ENCODE assay signal across 9 cellular contexts in genomic region chr6:35096129-35096852, GRCh38. TPM values are rescaled to one million over a fixed set of nuclear protein-coding genes. Genes with fewer than 3 reads are reported as not detected.
DNase-seq lines count a peak whose midpoint lies in the region; FAIRE-seq and TF ChIP-seq lines count a peak whose summit lies in the region.
"Had no signal": no experiment of that assay in that cellular context is flagged by ENCODE, and none has a peak within 500 bp of the region (broad histone marks: within the 10 kb centered on the region; RNA-seq: fewer than 3 reads in every experiment).

No MANE protein-coding gene starts in this region.

- H3K27ac Mint-ChIP-seq in astrocyte (ENCODE audit: unreplicated experiment) = peak overlapping the region; percentile 78

- no peaks in the 10 kb centered on the region for H3K27me3 Mint-ChIP-seq in astrocyte (ENCODE audit: low read depth, unreplicated experiment)
- H3K27me3 Mint-ChIP-seq: naive B cell had no signal

- CTCF ChIA-PET in GM10248 (lab: Yijun Ruan, JAX) = no interaction called here

- TF ChIP-seq CTCF in astrocyte (IDR thresholded peaks at IDR 0.05; ENCODE audit: insufficient read depth, low read depth, low read length) (no peak), GM10248 (IDR thresholded peaks at IDR 0.05; ENCODE audit: control extremely low read depth, extremely low read depth, low read depth, missing control alignments) (no peak)

- peak overlapping the region; percentile 22 for H3K4me3 Mint-ChIP-seq in astrocyte (ENCODE audit: unreplicated experiment)
- H3K4me3 Mint-ChIP-seq: naive B cell had no signal

- H3K9me3 ChIP-seq in astrocyte (ENCODE audit: insufficient read depth, low read depth, low read length) = no peaks in the 10 kb centered on the region

- no peaks in the 10 kb centered on the region for H3K79me2 ChIP-seq in astrocyte (ENCODE audit: insufficient read depth, low read length)

- peak overlapping the region; percentile 36 for H3K4me2 ChIP-seq in astrocyte (ENCODE audit: low read length)

- H4K20me1 ChIP-seq in astrocyte (ENCODE audit: insufficient read depth, low read length) = no peaks in the 10 kb centered on the region

- no peak overlapping the region for H2AFZ ChIP-seq in astrocyte (ENCODE audit: low read depth, low read length)

- DNase-seq in AG08395 (ENCODE audit: low spot score) (peak; percentile 82), LHCN-M2 (ENCODE audit: low read depth) (peak; percentile 88), astrocyte (ENCODE audit: low read depth) (peak; percentile 91), islet precursor cell (peak; percentile 46), GM10248 (ENCODE audit: extremely low spot score) (no peak), NCI-H526 (lab: John Stamatoyannopoulos, UW) (no peak)
- no peak for DNase-seq in stimulated activated CD4-positive, alpha-beta T cell treated with anti-CD3 and anti-CD28 coated beads, Interleukin-4, amount 100 ng/mL, for 1 hour
- no peak for DNase-seq in activated CD4-positive, alpha-beta T cell treated with anti-CD3 and anti-CD28 coated beads, Interleukin-2, amount 50 U/mL, for 4 hours
- DNase-seq: naive B cell had no signal

- H3K4me1 Mint-ChIP-seq in astrocyte (ENCODE audit: low read depth, unreplicated experiment) = peaks cover 39% of the 10 kb centered on the region
- H3K4me1 Mint-ChIP-seq: naive B cell had no signal

- H3K27ac ChIP-seq in astrocyte (ENCODE audit: low read depth, low read length) = peak overlapping the region; percentile 26

- peak; percentile 39 for FAIRE-seq in astrocyte (lab: Jason Lieb, UNC)

- POLR2A ChIA-PET in GM10248 (lab: Yijun Ruan, JAX) = no interaction called here

- H3K36me3 ChIP-seq in astrocyte (ENCODE audit: insufficient read depth, low read length) = no peaks in the 10 kb centered on the region

- no peak overlapping the region for H3K4me3 ChIP-seq in astrocyte (ENCODE audit: insufficient read depth, low read depth, low read length)

- no peaks in the 10 kb centered on the region for H3K36me3 Mint-ChIP-seq in astrocyte (ENCODE audit: low read depth, unreplicated experiment)
- H3K36me3 Mint-ChIP-seq: naive B cell had no signal

- H3K9ac ChIP-seq in astrocyte (ENCODE audit: low read length) = no peak overlapping the region

- H3K27me3 ChIP-seq in astrocyte (ENCODE audit: insufficient read depth, low read length) = no peaks in the 10 kb centered on the region

- H3K4me1 ChIP-seq in astrocyte (ENCODE audit: insufficient read depth, low read length) = peaks cover 28% of the 10 kb centered on the region

- no peaks in the 10 kb centered on the region for H3K9me3 Mint-ChIP-seq in astrocyte (ENCODE audit: unreplicated experiment)
- H3K9me3 Mint-ChIP-seq: naive B cell had no signal

RNA-seq across cellular contexts. Expression of gene TCP11, which starts 44.8 kb away (rescaled TPM):
- 0.23 and 0.32 TPM in 2 replicates for total RNA-seq in LHCN-M2 (2014; rRNA removed)
- polyA plus RNA-seq in LHCN-M2 (2012) = not detected
- not detected in 2 replicates for total RNA-seq in astrocyte

Comparison
In these comparisons a context has a peak if more than half of its experiments do, and no peak if none do; other contexts are left out.
1. DNase-seq: peak in AG08395 (single experiment), LHCN-M2 (single experiment), astrocyte (single experiment) and islet precursor cell (single experiment); none in stimulated activated CD4-positive, alpha-beta T cell treated with anti-CD3 and anti-CD28 coated beads, Interleukin-4, amount 100 ng/mL, for 1 hour (single experiment), GM10248 (single experiment), activated CD4-positive, alpha-beta T cell treated with anti-CD3 and anti-CD28 coated beads, Interleukin-2, amount 50 U/mL, for 4 hours (0 of 2) and NCI-H526 (0 of 2).